ENCODE assay signal across 10 cellular contexts in genomic region chrX:24231169-24231568, GRCh38.
DNase-seq lines count a peak whose midpoint lies in the region; ATAC-seq and TF ChIP-seq lines count a peak whose summit lies in the region.
"Had no signal": no experiment of that assay in that cellular context is flagged by ENCODE, and none has a peak within 500 bp of the region (broad histone marks: within the 10 kb centered on the region; RNA-seq: fewer than 3 reads in every experiment).

No MANE protein-coding gene starts in this region.

- H3K4me3 Mint-ChIP-seq in activated naive CD8-positive, alpha-beta T cell treated with anti-CD3 and anti-CD28 coated beads for 36 hours, result no peak overlapping the region

- H3K9me3 ChIP-seq in heart right ventricle (no peaks in the 10 kb centered on the region), RWPE2 (ENCODE audit: severe bottlenecking) (no peaks in the 10 kb centered on the region)
- H3K9me3 ChIP-seq: ascending aorta, Caco-2 had no signal

- peaks cover 1% of the 10 kb centered on the region for H3K9me3 Mint-ChIP-seq in activated naive CD8-positive, alpha-beta T cell treated with anti-CD3 and anti-CD28 coated beads for 36 hours

- H3K4me1 Mint-ChIP-seq in activated naive CD8-positive, alpha-beta T cell treated with anti-CD3 and anti-CD28 coated beads for 36 hours, result no peaks in the 10 kb centered on the region

- peak overlapping the region in 1 of 10 donors; percentile 19 for H3K27ac ChIP-seq in heart right ventricle
- no peak overlapping the region for H3K27ac ChIP-seq in RWPE2 (ENCODE audit: poor library complexity, severe bottlenecking)
- H3K27ac ChIP-seq: ascending aorta had no signal

- peak in 1 of 2 donors; percentile 35 for DNase-seq in heart right ventricle
- no peak for DNase-seq in cardiac septum (ENCODE audit: low spot score)
- no peak for DNase-seq in RWPE2 (ENCODE audit: low spot score)
- peak; percentile 22 for DNase-seq in glomerular endothelial cell (ENCODE audit: extremely low read depth, low read depth, low spot score)
- DNase-seq in NCI-H1694 treated with DMSO at 0.1 percent for 48 hours (lab: John Stamatoyannopoulos, UW), result no peak
- no peak for DNase-seq in activated naive CD8-positive, alpha-beta T cell treated with anti-CD3 and anti-CD28 coated beads for 36 hours
- DNase-seq in DMS153 (lab: John Stamatoyannopoulos, UW), result no peak

- no peaks in the 10 kb centered on the region for H3K27me3 Mint-ChIP-seq in activated naive CD8-positive, alpha-beta T cell treated with anti-CD3 and anti-CD28 coated beads for 36 hours

- intact Hi-C loops in heart right ventricle (cut with DNase I) (no loop called here), cardiac septum (cut with DNase I) (no loop called here)

- H3K27ac Mint-ChIP-seq in activated naive CD8-positive, alpha-beta T cell treated with anti-CD3 and anti-CD28 coated beads for 36 hours, result no peak overlapping the region

- H3K4me1 ChIP-seq in heart right ventricle (peaks cover 0 to 7% (median 0%) of the 10 kb centered on the region in 9 donors), RWPE2 (ENCODE audit: insufficient read depth, poor library complexity, severe bottlenecking) (peaks cover 2% of the 10 kb centered on the region)
- H3K4me1 ChIP-seq: ascending aorta, Caco-2 had no signal

- TF ChIP-seq CTCF in heart right ventricle (IDR thresholded peaks at IDR 0.05), result no peak
- TF ChIP-seq CTCF in RWPE2 (IDR thresholded peaks at IDR 0.05; ENCODE audit: poor library complexity, severe bottlenecking), result no peak

- H3K36me3 ChIP-seq in heart right ventricle, result no peaks in the 10 kb centered on the region
- H3K36me3 ChIP-seq in RWPE2 (ENCODE audit: low read depth), result no peaks in the 10 kb centered on the region
- H3K36me3 ChIP-seq: ascending aorta had no signal

- no peak overlapping the region for H3K4me3 ChIP-seq in heart right ventricle
- H3K4me3 ChIP-seq in RWPE2 (ENCODE audit: severe bottlenecking), result no peak overlapping the region
- H3K4me3 ChIP-seq: ascending aorta had no signal

- ATAC-seq in heart right ventricle (peak in 6 of 8 donors; percentile 43 to 74 (median 66)), RWPE2 (ENCODE audit: low read depth) (peak; percentile 86), GM19023 (IDR thresholded peaks at IDR 0.05; ENCODE audit: unreplicated experiment) (no peak)

- WGBS in heart right ventricle, 2 donors, result 34% methylated on average over 3 of the region's 3 CpGs

- peaks cover 2% of the 10 kb centered on the region for H3K36me3 Mint-ChIP-seq in activated naive CD8-positive, alpha-beta T cell treated with anti-CD3 and anti-CD28 coated beads for 36 hours

- H3K27me3 ChIP-seq in heart right ventricle (peaks cover 0 to 33% (median 0%) of the 10 kb centered on the region in 7 donors), RWPE2 (ENCODE audit: insufficient read depth, poor library complexity, severe bottlenecking) (no peaks in the 10 kb centered on the region)
- H3K27me3 ChIP-seq: ascending aorta had no signal
